1 cellular context compared by ENCODE assay signal in the genomic region with DNA sequence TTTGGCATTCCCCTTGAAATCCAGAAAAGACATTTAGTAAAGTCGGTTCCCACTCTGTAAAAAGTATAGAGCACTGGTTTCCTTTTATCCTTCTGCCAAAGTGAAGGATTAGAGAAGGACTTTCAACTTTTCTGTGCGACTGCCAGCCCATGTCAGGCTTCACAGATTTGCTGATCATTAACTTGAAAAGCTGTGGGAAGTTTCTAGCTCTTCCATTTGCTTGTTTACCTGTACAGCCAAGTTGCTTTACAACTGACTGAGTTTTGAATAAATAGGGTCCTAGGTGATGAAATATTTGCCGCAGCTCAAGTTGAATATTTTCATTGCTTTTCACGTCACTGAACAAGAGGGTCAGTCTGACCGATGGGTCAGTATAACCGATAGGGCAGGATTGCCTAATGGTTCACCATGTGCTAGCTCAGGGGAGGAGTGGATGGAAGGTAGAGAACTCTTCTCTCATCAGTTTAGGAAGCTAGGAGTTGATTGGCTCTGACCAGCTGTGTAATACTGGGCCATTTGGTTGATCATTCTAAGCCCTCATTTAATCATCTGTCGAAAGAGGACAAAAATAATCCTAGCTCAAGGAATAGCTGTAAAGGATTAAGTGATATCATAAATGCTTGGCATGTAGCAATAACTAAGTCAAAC.
TF ChIP-seq lines count a peak whose summit lies in the region.

No MANE protein-coding gene starts in this region.

TF ChIP-seq in HepG2, 621 proteins besides CTCF, POLR2A, EP300 and RAD21 (continued from another document and continues in another):
- no peak for TF ChIP-seq ZFP36 (IDR thresholded peaks at IDR 0.05; ENCODE audit: borderline replicate concordance, low read depth, low read length, partially characterized antibody)
- TF ChIP-seq, protein P1, sequence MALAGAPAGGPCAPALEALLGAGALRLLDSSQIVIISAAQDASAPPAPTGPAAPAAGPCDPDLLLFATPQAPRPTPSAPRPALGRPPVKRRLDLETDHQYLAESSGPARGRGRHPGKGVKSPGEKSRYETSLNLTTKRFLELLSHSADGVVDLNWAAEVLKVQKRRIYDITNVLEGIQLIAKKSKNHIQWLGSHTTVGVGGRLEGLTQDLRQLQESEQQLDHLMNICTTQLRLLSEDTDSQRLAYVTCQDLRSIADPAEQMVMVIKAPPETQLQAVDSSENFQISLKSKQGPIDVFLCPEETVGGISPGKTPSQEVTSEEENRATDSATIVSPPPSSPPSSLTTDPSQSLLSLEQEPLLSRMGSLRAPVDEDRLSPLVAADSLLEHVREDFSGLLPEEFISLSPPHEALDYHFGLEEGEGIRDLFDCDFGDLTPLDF (CRISPR knock-in tag; IDR thresholded peaks at IDR 0.05) = no peak
- no peak for TF ChIP-seq MTA3 (CRISPR knock-in tag; IDR thresholded peaks at IDR 0.05)
- peak; percentile 40; the same call in 1 of the 2 replicates for TF ChIP-seq ZNF281 (CRISPR knock-in tag; IDR thresholded peaks at IDR 0.05; ENCODE audit: borderline replicate concordance)
- TF ChIP-seq ZNF720 (CRISPR knock-in tag; IDR thresholded peaks at IDR 0.05) = no peak
- TF ChIP-seq, protein P2, sequence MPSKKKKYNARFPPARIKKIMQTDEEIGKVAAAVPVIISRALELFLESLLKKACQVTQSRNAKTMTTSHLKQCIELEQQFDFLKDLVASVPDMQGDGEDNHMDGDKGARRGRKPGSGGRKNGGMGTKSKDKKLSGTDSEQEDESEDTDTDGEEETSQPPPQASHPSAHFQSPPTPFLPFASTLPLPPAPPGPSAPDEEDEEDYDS (CRISPR knock-in tag; IDR thresholded peaks at IDR 0.05) = peak; percentile 76; the same call in 1 of the 2 replicates
- TF ChIP-seq ZNF891 (CRISPR knock-in tag; IDR thresholded peaks at IDR 0.05) = no peak
- TF ChIP-seq, protein P3, sequence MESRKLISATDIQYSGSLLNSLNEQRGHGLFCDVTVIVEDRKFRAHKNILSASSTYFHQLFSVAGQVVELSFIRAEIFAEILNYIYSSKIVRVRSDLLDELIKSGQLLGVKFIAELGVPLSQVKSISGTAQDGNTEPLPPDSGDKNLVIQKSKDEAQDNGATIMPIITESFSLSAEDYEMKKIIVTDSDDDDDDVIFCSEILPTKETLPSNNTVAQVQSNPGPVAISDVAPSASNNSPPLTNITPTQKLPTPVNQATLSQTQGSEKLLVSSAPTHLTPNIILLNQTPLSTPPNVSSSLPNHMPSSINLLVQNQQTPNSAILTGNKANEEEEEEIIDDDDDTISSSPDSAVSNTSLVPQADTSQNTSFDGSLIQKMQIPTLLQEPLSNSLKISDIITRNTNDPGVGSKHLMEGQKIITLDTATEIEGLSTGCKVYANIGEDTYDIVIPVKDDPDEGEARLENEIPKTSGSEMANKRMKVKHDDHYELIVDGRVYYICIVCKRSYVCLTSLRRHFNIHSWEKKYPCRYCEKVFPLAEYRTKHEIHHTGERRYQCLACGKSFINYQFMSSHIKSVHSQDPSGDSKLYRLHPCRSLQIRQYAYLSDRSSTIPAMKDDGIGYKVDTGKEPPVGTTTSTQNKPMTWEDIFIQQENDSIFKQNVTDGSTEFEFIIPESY (CRISPR knock-in tag; IDR thresholded peaks at IDR 0.05) = peak; percentile 46; the same call in 1 of the 2 replicates
- no peak for TF ChIP-seq SMARCE1 (IDR thresholded peaks at IDR 0.05; ENCODE audit: borderline replicate concordance)
- TF ChIP-seq ATF7 (IDR thresholded peaks at IDR 0.05) = no peak
- no peak for TF ChIP-seq ATF7 (CRISPR knock-in tag; IDR thresholded peaks at IDR 0.05)
- TF ChIP-seq HMG20A (CRISPR knock-in tag; IDR thresholded peaks at IDR 0.05; ENCODE audit: borderline replicate concordance) = peak; percentile 79; the same call in 1 of the 2 replicates
- TF ChIP-seq CENPX (CRISPR knock-in tag; IDR thresholded peaks at IDR 0.05) = no peak
- peak; percentile 47 for TF ChIP-seq CHD4 (IDR thresholded peaks at IDR 0.05; ENCODE audit: borderline replicate concordance, low read length)
- TF ChIP-seq SRSF1 (optimal IDR thresholded peaks at IDR 0.05; ENCODE audit: low read depth, low read length) = no peak
- 0 out of 2 replicates have a peak, but pooled peaks have one; percentile 23 for TF ChIP-seq ZNF232 (CRISPR knock-in tag; IDR thresholded peaks at IDR 0.05; ENCODE audit: borderline replicate concordance)
- no peak for TF ChIP-seq ELF4 (CRISPR knock-in tag; IDR thresholded peaks at IDR 0.05; ENCODE audit: borderline replicate concordance)
- peak; percentile 71 for TF ChIP-seq ERF (CRISPR knock-in tag; IDR thresholded peaks at IDR 0.05)
- no peak for TF ChIP-seq NFYB (CRISPR knock-in tag; IDR thresholded peaks at IDR 0.05)
- peak; percentile 92 for TF ChIP-seq PHF21A (CRISPR knock-in tag; IDR thresholded peaks at IDR 0.05)
- TF ChIP-seq WIZ (CRISPR knock-in tag; IDR thresholded peaks at IDR 0.05) = no peak
- peak; percentile 99 for TF ChIP-seq GATAD2A (CRISPR knock-in tag; IDR thresholded peaks at IDR 0.05)
- TF ChIP-seq HNRNPUL1 (IDR thresholded peaks at IDR 0.05; ENCODE audit: low read depth, low read length) = no peak
- TF ChIP-seq ZBTB3 (CRISPR knock-in tag; IDR thresholded peaks at IDR 0.05; ENCODE audit: borderline replicate concordance, low read depth) = no peak
- no peak for TF ChIP-seq TBL1XR1 (IDR thresholded peaks at IDR 0.05; ENCODE audit: borderline replicate concordance, low read length, partially characterized antibody)
- TF ChIP-seq RNF2 (conservative IDR thresholded peaks at IDR 0.05; ENCODE audit: low read depth) = no peak
- no peak for TF ChIP-seq ZC3H13 (CRISPR knock-in tag; IDR thresholded peaks at IDR 0.05)
- TF ChIP-seq SOX6 (IDR thresholded peaks at IDR 0.05) = no peak
- peak; percentile 84 for TF ChIP-seq SOX6 (CRISPR knock-in tag; IDR thresholded peaks at IDR 0.05)
- TF ChIP-seq ZNF556 (CRISPR knock-in tag; IDR thresholded peaks at IDR 0.05; ENCODE audit: borderline replicate concordance) = peak; percentile 87; the same call in 1 of the 2 replicates
- TF ChIP-seq, protein P4, sequence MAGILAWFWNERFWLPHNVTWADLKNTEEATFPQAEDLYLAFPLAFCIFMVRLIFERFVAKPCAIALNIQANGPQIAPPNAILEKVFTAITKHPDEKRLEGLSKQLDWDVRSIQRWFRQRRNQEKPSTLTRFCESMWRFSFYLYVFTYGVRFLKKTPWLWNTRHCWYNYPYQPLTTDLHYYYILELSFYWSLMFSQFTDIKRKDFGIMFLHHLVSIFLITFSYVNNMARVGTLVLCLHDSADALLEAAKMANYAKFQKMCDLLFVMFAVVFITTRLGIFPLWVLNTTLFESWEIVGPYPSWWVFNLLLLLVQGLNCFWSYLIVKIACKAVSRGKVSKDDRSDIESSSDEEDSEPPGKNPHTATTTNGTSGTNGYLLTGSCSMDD (CRISPR knock-in tag; IDR thresholded peaks at IDR 0.05) = no peak
- TF ChIP-seq ZNF746 (CRISPR knock-in tag; IDR thresholded peaks at IDR 0.05) = 0 out of 2 replicates have a peak, but pooled peaks have one; percentile 15
- TF ChIP-seq TBX3 (IDR thresholded peaks at IDR 0.05; ENCODE audit: borderline replicate concordance) = peak; percentile 23; the same call in 1 of the 2 replicates
- peak; percentile 73 for TF ChIP-seq RXRB (CRISPR knock-in tag; IDR thresholded peaks at IDR 0.05; ENCODE audit: borderline replicate concordance)
- no peak; the same call in 1 of the 2 replicates for TF ChIP-seq KDM3A (CRISPR knock-in tag; IDR thresholded peaks at IDR 0.05; ENCODE audit: low read depth)
- TF ChIP-seq HOXA7 (CRISPR knock-in tag; IDR thresholded peaks at IDR 0.05) = no peak
- TF ChIP-seq, protein P5, sequence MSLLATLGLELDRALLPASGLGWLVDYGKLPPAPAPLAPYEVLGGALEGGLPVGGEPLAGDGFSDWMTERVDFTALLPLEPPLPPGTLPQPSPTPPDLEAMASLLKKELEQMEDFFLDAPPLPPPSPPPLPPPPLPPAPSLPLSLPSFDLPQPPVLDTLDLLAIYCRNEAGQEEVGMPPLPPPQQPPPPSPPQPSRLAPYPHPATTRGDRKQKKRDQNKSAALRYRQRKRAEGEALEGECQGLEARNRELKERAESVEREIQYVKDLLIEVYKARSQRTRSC (CRISPR knock-in tag; IDR thresholded peaks at IDR 0.05; ENCODE audit: low read depth) = peak; percentile 73; the same call in 1 of the 2 replicates
- TF ChIP-seq ZNF543 (CRISPR knock-in tag; IDR thresholded peaks at IDR 0.05) = peak; percentile 88; the same call in 1 of the 2 replicates
- no peak for TF ChIP-seq ZSCAN25 (CRISPR knock-in tag; IDR thresholded peaks at IDR 0.05)
- TF ChIP-seq BORCS8-MEF2B (CRISPR knock-in tag; IDR thresholded peaks at IDR 0.05) = peak; percentile 67
- TF ChIP-seq, protein P6, sequence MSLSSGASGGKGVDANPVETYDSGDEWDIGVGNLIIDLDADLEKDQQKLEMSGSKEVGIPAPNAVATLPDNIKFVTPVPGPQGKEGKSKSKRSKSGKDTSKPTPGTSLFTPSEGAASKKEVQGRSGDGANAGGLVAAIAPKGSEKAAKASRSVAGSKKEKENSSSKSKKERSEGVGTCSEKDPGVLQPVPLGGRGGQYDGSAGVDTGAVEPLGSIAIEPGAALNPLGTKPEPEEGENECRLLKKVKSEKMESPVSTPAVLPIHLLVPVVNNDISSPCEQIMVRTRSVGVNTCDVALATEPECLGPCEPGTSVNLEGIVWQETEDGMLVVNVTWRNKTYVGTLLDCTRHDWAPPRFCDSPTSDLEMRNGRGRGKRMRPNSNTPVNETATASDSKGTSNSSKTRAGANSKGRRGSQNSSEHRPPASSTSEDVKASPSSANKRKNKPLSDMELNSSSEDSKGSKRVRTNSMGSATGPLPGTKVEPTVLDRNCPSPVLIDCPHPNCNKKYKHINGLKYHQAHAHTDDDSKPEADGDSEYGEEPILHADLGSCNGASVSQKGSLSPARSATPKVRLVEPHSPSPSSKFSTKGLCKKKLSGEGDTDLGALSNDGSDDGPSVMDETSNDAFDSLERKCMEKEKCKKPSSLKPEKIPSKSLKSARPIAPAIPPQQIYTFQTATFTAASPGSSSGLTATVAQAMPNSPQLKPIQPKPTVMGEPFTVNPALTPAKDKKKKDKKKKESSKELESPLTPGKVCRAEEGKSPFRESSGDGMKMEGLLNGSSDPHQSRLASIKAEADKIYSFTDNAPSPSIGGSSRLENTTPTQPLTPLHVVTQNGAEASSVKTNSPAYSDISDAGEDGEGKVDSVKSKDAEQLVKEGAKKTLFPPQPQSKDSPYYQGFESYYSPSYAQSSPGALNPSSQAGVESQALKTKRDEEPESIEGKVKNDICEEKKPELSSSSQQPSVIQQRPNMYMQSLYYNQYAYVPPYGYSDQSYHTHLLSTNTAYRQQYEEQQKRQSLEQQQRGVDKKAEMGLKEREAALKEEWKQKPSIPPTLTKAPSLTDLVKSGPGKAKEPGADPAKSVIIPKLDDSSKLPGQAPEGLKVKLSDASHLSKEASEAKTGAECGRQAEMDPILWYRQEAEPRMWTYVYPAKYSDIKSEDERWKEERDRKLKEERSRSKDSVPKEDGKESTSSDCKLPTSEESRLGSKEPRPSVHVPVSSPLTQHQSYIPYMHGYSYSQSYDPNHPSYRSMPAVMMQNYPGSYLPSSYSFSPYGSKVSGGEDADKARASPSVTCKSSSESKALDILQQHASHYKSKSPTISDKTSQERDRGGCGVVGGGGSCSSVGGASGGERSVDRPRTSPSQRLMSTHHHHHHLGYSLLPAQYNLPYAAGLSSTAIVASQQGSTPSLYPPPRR (CRISPR knock-in tag; IDR thresholded peaks at IDR 0.05; ENCODE audit: borderline replicate concordance) = peak; percentile 88
- TF ChIP-seq CEBPG (CRISPR knock-in tag; IDR thresholded peaks at IDR 0.05) = peak; percentile 95
- no peak; the same call in 1 of the 2 replicates for TF ChIP-seq ZNF431 (CRISPR knock-in tag; IDR thresholded peaks at IDR 0.05; ENCODE audit: borderline replicate concordance, low read depth)
- TF ChIP-seq HNRNPK (IDR thresholded peaks at IDR 0.05; ENCODE audit: low read depth, low read length, poor library complexity, severe bottlenecking) = no peak
- TF ChIP-seq ZFYVE20 (CRISPR knock-in tag; IDR thresholded peaks at IDR 0.05; ENCODE audit: borderline replicate concordance, low read depth) = no peak
- TF ChIP-seq ZNF282 (IDR thresholded peaks at IDR 0.05; ENCODE audit: partially characterized antibody) = no peak
- TF ChIP-seq HNF4G (IDR thresholded peaks at IDR 0.05; ENCODE audit: borderline replicate concordance, low read depth, low read length) = peak; percentile 68; the same call in 1 of the 2 replicates
- peak; percentile 82 for TF ChIP-seq HNF4G (CRISPR knock-in tag; IDR thresholded peaks at IDR 0.05; ENCODE audit: borderline replicate concordance, low read depth)
- TF ChIP-seq CBX5 (CRISPR knock-in tag; IDR thresholded peaks at IDR 0.05; ENCODE audit: borderline replicate concordance) = peak; percentile 95; the same call in 1 of the 2 replicates
- TF ChIP-seq SP140L (CRISPR knock-in tag; IDR thresholded peaks at IDR 0.05; ENCODE audit: borderline replicate concordance) = peak; percentile 51; the same call in 1 of the 2 replicates
- TF ChIP-seq ZNF136 (CRISPR knock-in tag; IDR thresholded peaks at IDR 0.05; ENCODE audit: low read depth) = no peak
- peak; percentile 94; the same call in 1 of the 2 replicates for TF ChIP-seq ZNF775 (CRISPR knock-in tag; IDR thresholded peaks at IDR 0.05; ENCODE audit: borderline replicate concordance)
